In the genomic region with DNA sequence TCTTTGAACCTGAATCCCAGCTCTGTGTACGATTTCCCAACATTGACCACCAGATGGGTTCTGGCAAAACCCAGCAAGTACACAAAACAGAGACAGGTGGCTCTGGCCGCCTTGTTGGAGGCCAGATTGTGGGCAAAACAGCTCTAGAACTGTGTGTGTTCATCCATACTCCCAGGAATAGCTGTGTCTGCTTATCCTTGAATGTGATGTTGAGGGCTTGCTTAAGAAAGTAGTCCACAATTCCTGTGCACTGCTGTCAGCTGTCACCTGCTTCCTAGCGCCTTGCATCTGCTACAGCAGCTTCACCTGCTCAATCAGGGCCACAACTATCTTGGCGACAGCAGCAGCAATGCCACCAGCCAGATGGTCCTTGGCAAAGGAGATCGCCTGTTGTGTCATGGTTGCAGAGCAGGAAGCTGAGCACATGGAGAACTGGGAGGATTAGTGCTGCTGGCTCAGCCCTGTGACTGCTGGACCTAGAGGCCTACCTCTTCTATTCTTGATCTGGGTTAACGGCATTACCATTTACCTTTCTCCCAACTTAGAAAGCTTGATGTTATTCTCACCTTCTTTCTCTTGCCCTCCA, we compare ENCODE assay signal across 10 cellular contexts.
"Had no signal": no experiment of that assay in that cellular context is flagged by ENCODE, and none has a peak within 500 bp of the region (broad histone marks: within the 10 kb centered on the region; RNA-seq: fewer than 3 reads in every experiment).

No MANE protein-coding gene starts in this region.

- H3K36me3 ChIP-seq: esophagus squamous epithelium, stomach had no signal

- H3K27me3 ChIP-seq: esophagus squamous epithelium, stomach had no signal

- H3K27ac ChIP-seq: esophagus squamous epithelium, foreskin keratinocyte, skin epidermis, stomach had no signal

- H3K9me3 ChIP-seq: esophagus squamous epithelium, stomach had no signal

- H3K4me3 ChIP-seq: esophagus squamous epithelium, skin epidermis, stomach had no signal

- DNase-seq: activated CD4-positive, alpha-beta T cell treated with anti-CD3 and anti-CD28 coated beads, Interleukin-2, amount 50 U/mL, for 4 hours; activated effector memory CD4-positive, alpha-beta T cell treated with Interleukin-2 at 50 U/mL for 16 hours; activated T-cell treated with anti-CD3 and anti-CD28 coated beads, Interleukin-2, amount 50 U/mL, for 1 hour; esophagus squamous epithelium; foreskin keratinocyte; islet precursor cell; mesendoderm; nephron progenitor cell; stomach had no signal
